Comparison of ENCODE assay signal across 14 cellular contexts in genomic region chr10:44056947-44057811, GRCh38.
"Had no signal": no experiment of that assay in that cellular context is flagged by ENCODE, and none has a peak within 500 bp of the region (broad histone marks: within the 10 kb centered on the region; RNA-seq: fewer than 3 reads in every experiment).

No MANE protein-coding gene starts in this region.

- H3K9me3 ChIP-seq: adrenal gland, gastrocnemius medialis, heart right ventricle, lower lobe of right lung, ovary, suprapubic skin had no signal

- H3K27ac ChIP-seq: adrenal gland, gastrocnemius medialis, lower lobe of right lung, ovary, skin epidermis, suprapubic skin had no signal

- DNase-seq: activated CD4-positive, alpha-beta T cell treated with anti-CD3 and anti-CD28 coated beads for 4 hours; activated CD8-positive, alpha-beta memory T cell treated with anti-CD3 and anti-CD28 coated beads, Interleukin-2, amount 50 U/mL, for 4 hours; activated CD8-positive, alpha-beta T cell treated with anti-CD3 and anti-CD28 coated beads, Interleukin-2, amount 10 ng/mL, durations not matched to agents 7 days and 5 days; activated effector memory CD4-positive, alpha-beta T cell treated with anti-CD3 and anti-CD28 coated beads, Interleukin-2, amount 50 U/mL, for 16 hours; activated T-cell treated with anti-CD3 and anti-CD28 coated beads, Interleukin-2, amount 50 U/mL, for 48 hours; adrenal gland; effector CD8-positive, alpha-beta T cell; gastrocnemius medialis; lower lobe of right lung; ovary; trophoblast cell had no signal

- H3K4me3 ChIP-seq: adrenal gland, gastrocnemius medialis, heart right ventricle, lower lobe of right lung, ovary, skin epidermis, suprapubic skin had no signal

- ATAC-seq: activated CD8-positive, alpha-beta T cell treated with anti-CD3 and anti-CD28 coated beads, Interleukin-2, amount 10 ng/mL, durations not matched to agents 7 days and 5 days; lower lobe of right lung had no signal

- H3K36me3 ChIP-seq: adrenal gland, gastrocnemius medialis, heart right ventricle, lower lobe of right lung, ovary, suprapubic skin had no signal

- H3K4me1 ChIP-seq: adrenal gland, gastrocnemius medialis, lower lobe of right lung had no signal
